8 cellular contexts compared by ENCODE assay signal in the genomic region with DNA sequence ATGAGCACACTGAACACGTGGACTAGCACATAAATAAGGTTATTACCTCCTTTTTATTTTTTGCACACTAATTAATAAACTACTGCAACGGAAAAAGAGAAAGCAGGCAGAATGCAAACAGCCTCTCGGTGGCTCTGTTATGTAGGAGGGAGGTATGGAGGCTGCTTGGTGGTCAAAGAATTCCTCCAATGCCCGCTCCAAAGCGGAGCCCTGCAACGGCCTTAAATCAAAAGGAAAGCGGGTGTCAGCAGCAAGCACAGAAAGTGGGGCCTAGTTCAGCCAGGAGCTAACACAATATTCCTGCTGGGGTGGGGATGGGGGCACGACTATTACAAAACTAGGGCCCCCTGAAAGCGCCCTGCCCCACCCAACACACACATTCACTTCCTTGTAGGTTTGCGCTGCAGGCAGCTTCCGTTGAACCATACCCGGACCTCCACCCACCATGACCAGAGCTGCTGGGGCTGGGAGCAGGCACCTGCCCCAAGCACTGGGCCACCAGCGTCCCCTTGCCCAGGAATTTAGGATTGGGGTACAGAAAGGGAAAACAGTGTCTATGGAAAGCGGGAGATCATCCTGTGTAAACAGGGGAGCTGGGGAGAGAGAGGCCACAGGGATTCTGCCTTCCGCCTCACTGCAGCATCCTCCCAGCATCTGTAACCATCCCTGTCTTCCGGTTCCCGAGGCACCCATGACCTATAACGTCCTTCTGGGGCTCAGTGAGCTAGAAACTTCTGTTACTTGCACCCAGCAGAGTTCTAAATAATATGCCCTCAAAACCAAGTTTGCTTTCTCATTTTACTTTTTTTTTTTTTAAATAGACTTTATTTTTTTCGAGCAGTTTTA. TPM values are rescaled to one million over a fixed set of nuclear protein-coding genes. Genes with fewer than 3 reads are reported as not detected.
DNase-seq lines count a peak whose midpoint lies in the region; ATAC-seq, FAIRE-seq and TF ChIP-seq lines count a peak whose summit lies in the region.

No MANE protein-coding gene starts in this region.

- H3K9me3 ChIP-seq in heart left ventricle (no peaks in the 10 kb centered on the region), small intestine (ENCODE audit: control insufficient read depth, low read depth) (no peaks in the 10 kb centered on the region)

- TF ChIP-seq CTCF in VCaP (conservative IDR thresholded peaks at IDR 0.05) (no peak), heart left ventricle (IDR thresholded peaks at IDR 0.05) (no peak)

- H3K27ac ChIP-seq in VCaP, result peak overlapping the region; percentile 80
- H3K27ac ChIP-seq in heart left ventricle, result peak overlapping the region in 2 of 12 donors; percentile 54 to 68
- peak overlapping the region in 1 of 2 donors; percentile 16 for H3K27ac ChIP-seq in small intestine (ENCODE audit: low read depth in 1 of 2, low read length in 1 of 2)

- FAIRE-seq in small intestine (lab: Jason Lieb, UNC), result no peak

- no peak for TF ChIP-seq POLR2A in heart left ventricle (IDR thresholded peaks at IDR 0.05)

- DNase-seq in NCI-H510A treated with DMSO at 0.1 percent for 48 hours (lab: John Stamatoyannopoulos, UW) (peak; percentile 41), NCI-H510A (lab: John Stamatoyannopoulos, UW) (no peak), heart left ventricle (no peak), small intestine (no peak)

- peak overlapping the region; percentile 1 to 72 (median 52) for H3K4me3 ChIP-seq in heart left ventricle
- peak overlapping the region; percentile 14 to 37 for H3K4me3 ChIP-seq in small intestine (ENCODE audit: low read depth in 1 of 2, low read length in 2 of 2)

- H3K27me3 ChIP-seq in heart left ventricle (peaks cover 0 to 35% (median 0%) of the 10 kb centered on the region in 9 donors), small intestine (ENCODE audit: control insufficient read depth in 2 of 2, insufficient read depth in 2 of 2, low read length in 2 of 2) (no peaks in the 10 kb centered on the region)

- intact Hi-C loops in heart left ventricle (cut with DNase I), result loop anchor here in 6 of 10 donors (5.0 to 10.0 kb wide), 4 partner anchors 165 to 480 kb away; partner anchors contain the start of gene NYX (in 4 of the 6)

- WGBS in heart left ventricle, 4 donors, result 34 to 56% (median 45%) methylated on average over 19 of the region's 19 CpGs
- 46 to 52% (median 47%) methylated on average over 15 to 19 of the region's 19 CpGs for WGBS in small intestine, 3 donors

- ATAC-seq in heart left ventricle, result peak in 2 of 4 donors; percentile 17 to 42
- no peak for ATAC-seq in GM21360 (IDR thresholded peaks at IDR 0.05; ENCODE audit: unreplicated experiment)
- no peak for ATAC-seq in GM19463 (IDR thresholded peaks at IDR 0.05; ENCODE audit: unreplicated experiment)
- no peak for ATAC-seq in HG02840 (IDR thresholded peaks at IDR 0.05; ENCODE audit: low FRiP score, unreplicated experiment)

- H3K4me1 ChIP-seq in heart left ventricle (peaks cover 0 to 15% (median 0%) of the 10 kb centered on the region in 12 donors), small intestine (ENCODE audit: control insufficient read depth in 2 of 2, insufficient read depth in 1 of 2, low read depth in 1 of 2, low read length in 1 of 2) (no peaks in the 10 kb centered on the region)

- H3K36me3 ChIP-seq in heart left ventricle, result no peaks in the 10 kb centered on the region
- H3K36me3 ChIP-seq in small intestine (ENCODE audit: control insufficient read depth in 2 of 2, insufficient read depth in 2 of 2, low read length in 2 of 2), result no peaks in the 10 kb centered on the region

RNA-seq across cellular contexts. Expression of gene DDX3X, which starts 57.1 kb away (rescaled TPM):
- total RNA-seq in heart left ventricle, result 100 to 1,000 TPM; 128 to 272 (median 178) TPM
- polyA plus RNA-seq in heart left ventricle (10 to 100 TPM; 34.3 to 99.8 TPM), small intestine (100 to 1,000 TPM in 2 of 3 donors, 10 to 100 TPM in 1; 72.5 to 108 (median 102) TPM)
